In genomic region chr17:68013385-68013784, GRCh38 we compare ENCODE assay signal across 26 cellular contexts.
"Had no signal": no experiment of that assay in that cellular context is flagged by ENCODE, and none has a peak within 500 bp of the region (broad histone marks: within the 10 kb centered on the region; RNA-seq: fewer than 3 reads in every experiment).

No MANE protein-coding gene starts in this region.

- DNase-seq: activated CD4-positive, alpha-beta memory T cell treated with anti-CD3 and anti-CD28 coated beads for 36 hours; activated CD4-positive, alpha-beta T cell treated with anti-CD3 and anti-CD28 coated beads for 36 hours; activated CD4-positive, alpha-beta T cell treated with anti-CD3 and anti-CD28 coated beads, Interleukin-2, amount 10 ng/mL, durations not matched to agents 24 days and 14 days; activated CD4-positive, CD25-positive, alpha-beta regulatory T cell; activated CD4-positive, CD25-positive, alpha-beta regulatory T cell treated with anti-CD3 and anti-CD28 coated beads, Interleukin-2, amount 50 U/mL, for 72 hours; activated CD8-positive, alpha-beta memory T cell treated with anti-CD3 and anti-CD28 coated beads, Interleukin-2, amount 10 ng/mL, durations not matched to agents 7 days and 5 days; activated CD8-positive, alpha-beta memory T cell treated with anti-CD3 and anti-CD28 coated beads, Interleukin-2, amount 50 U/mL, for 4 hours; activated CD8-positive, alpha-beta T cell treated with anti-CD3 and anti-CD28 coated beads, Interleukin-2, amount 10 ng/mL, durations not matched to agents 7 days and 5 days; activated gamma-delta T cell; activated naive CD4-positive, alpha-beta T cell; activated naive CD4-positive, alpha-beta T cell treated with anti-CD3 and anti-CD28 coated beads, Interleukin-2, amount 10 ng/mL, durations not matched to agents 7 days and 5 days; activated naive CD8-positive, alpha-beta T cell treated with anti-CD3 and anti-CD28 coated beads, Interleukin-2, amount 10 ng/mL, durations not matched to agents 7 days and 5 days; activated T-cell treated with anti-CD3 and anti-CD28 coated beads, Interleukin-2, amount 50 U/mL, for 1 hour; activated T-cell treated with anti-CD3 and anti-CD28 coated beads, Interleukin-2, amount 50 U/mL, for 48 hours; central memory CD4-positive, alpha-beta T cell; cerebellar nuclear complex; colonic mucosa; effector CD8-positive, alpha-beta T cell; foreskin fibroblast; head of caudate nucleus; T-helper 17 cell; T1000 had no signal

- ATAC-seq: activated CD4-positive, alpha-beta T cell treated with anti-CD3 and anti-CD28 coated beads for 36 hours; activated CD8-positive, alpha-beta memory T cell treated with anti-CD3 and anti-CD28 coated beads, Interleukin-2, amount 10 ng/mL, durations not matched to agents 7 days and 5 days; activated CD8-positive, alpha-beta T cell treated with anti-CD3 and anti-CD28 coated beads, Interleukin-2, amount 10 ng/mL, durations not matched to agents 7 days and 5 days; activated naive CD4-positive, alpha-beta T cell treated with anti-CD3 and anti-CD28 coated beads, Interleukin-2, amount 50 U/mL, for 72 hours; T-helper 17 cell had no signal

- H3K4me1 Mint-ChIP-seq: brain had no signal

- H3K27ac Mint-ChIP-seq: activated CD4-positive, alpha-beta memory T cell treated with anti-CD3 and anti-CD28 coated beads for 36 hours; activated CD4-positive, alpha-beta T cell treated with anti-CD3 and anti-CD28 coated beads for 36 hours; activated CD4-positive, alpha-beta T cell treated with anti-CD3 and anti-CD28 coated beads, Interleukin-2, amount 10 ng/mL, durations not matched to agents 24 days and 14 days; activated CD8-positive, alpha-beta memory T cell treated with anti-CD3 and anti-CD28 coated beads, Interleukin-2, amount 10 ng/mL, durations not matched to agents 7 days and 5 days; activated CD8-positive, alpha-beta T cell treated with anti-CD3 and anti-CD28 coated beads, Interleukin-2, amount 10 ng/mL, durations not matched to agents 7 days and 5 days; activated naive CD4-positive, alpha-beta T cell treated with anti-CD3 and anti-CD28 coated beads, Interleukin-2, amount 10 ng/mL, durations not matched to agents 7 days and 5 days; activated naive CD4-positive, alpha-beta T cell treated with anti-CD3 and anti-CD28 coated beads, Interleukin-2, amount 50 U/mL, for 72 hours; activated naive CD8-positive, alpha-beta T cell treated with anti-CD3 and anti-CD28 coated beads, Interleukin-2, amount 10 ng/mL, durations not matched to agents 7 days and 5 days; activated T-helper 1 cell treated with anti-CD3 and anti-CD28 coated beads, Interleukin-12 subunit alpha, Interleukin-12 subunit beta, Interleukin-2, Interleukin-4 antibody, amounts not matched to agents 30 ng/mL and 10 ng/mL and 1 ng/mL, durations not matched to agents 14 hours and 24 hours and 36 hours; brain; T-helper 17 cell; T-helper 2 cell treated with Interferon-gamma antibody and Interleukin-4, amounts not matched to agents 5 μg/mL and 100 μg/mL, for 36 hours had no signal

- H3K4me3 Mint-ChIP-seq: activated CD4-positive, alpha-beta memory T cell treated with anti-CD3 and anti-CD28 coated beads for 36 hours; activated CD4-positive, alpha-beta T cell treated with anti-CD3 and anti-CD28 coated beads for 36 hours; activated CD4-positive, alpha-beta T cell treated with anti-CD3 and anti-CD28 coated beads, Interleukin-2, amount 10 ng/mL, durations not matched to agents 24 days and 14 days; activated CD8-positive, alpha-beta memory T cell treated with anti-CD3 and anti-CD28 coated beads, Interleukin-2, amount 10 ng/mL, durations not matched to agents 7 days and 5 days; activated CD8-positive, alpha-beta T cell treated with anti-CD3 and anti-CD28 coated beads, Interleukin-2, amount 10 ng/mL, durations not matched to agents 7 days and 5 days; activated naive CD4-positive, alpha-beta T cell treated with anti-CD3 and anti-CD28 coated beads, Interleukin-2, amount 10 ng/mL, durations not matched to agents 7 days and 5 days; activated naive CD8-positive, alpha-beta T cell treated with anti-CD3 and anti-CD28 coated beads, Interleukin-2, amount 10 ng/mL, durations not matched to agents 7 days and 5 days; activated T-helper 1 cell treated with anti-CD3 and anti-CD28 coated beads, Interleukin-12 subunit alpha, Interleukin-12 subunit beta, Interleukin-2, Interleukin-4 antibody, amounts not matched to agents 30 ng/mL and 10 ng/mL and 1 ng/mL, durations not matched to agents 14 hours and 24 hours and 36 hours; brain; T-helper 17 cell; T-helper 2 cell treated with Interferon-gamma antibody and Interleukin-4, amounts not matched to agents 5 μg/mL and 100 μg/mL, for 36 hours had no signal

- H3K27me3 Mint-ChIP-seq: activated CD4-positive, alpha-beta T cell treated with anti-CD3 and anti-CD28 coated beads for 36 hours; T-helper 17 cell had no signal

- H3K36me3 Mint-ChIP-seq: activated CD4-positive, alpha-beta memory T cell treated with anti-CD3 and anti-CD28 coated beads for 36 hours; activated CD8-positive, alpha-beta memory T cell treated with anti-CD3 and anti-CD28 coated beads, Interleukin-2, amount 10 ng/mL, durations not matched to agents 7 days and 5 days; activated naive CD4-positive, alpha-beta T cell treated with anti-CD3 and anti-CD28 coated beads, Interleukin-2, amount 10 ng/mL, durations not matched to agents 7 days and 5 days; activated naive CD4-positive, alpha-beta T cell treated with anti-CD3 and anti-CD28 coated beads, Interleukin-2, amount 50 U/mL, for 72 hours; activated naive CD8-positive, alpha-beta T cell treated with anti-CD3 and anti-CD28 coated beads, Interleukin-2, amount 10 ng/mL, durations not matched to agents 7 days and 5 days; brain had no signal

- H3K9me3 Mint-ChIP-seq: activated CD4-positive, alpha-beta memory T cell treated with anti-CD3 and anti-CD28 coated beads for 36 hours; activated CD4-positive, alpha-beta T cell treated with anti-CD3 and anti-CD28 coated beads, Interleukin-2, amount 10 ng/mL, durations not matched to agents 24 days and 14 days; activated naive CD4-positive, alpha-beta T cell treated with anti-CD3 and anti-CD28 coated beads, Interleukin-2, amount 10 ng/mL, durations not matched to agents 7 days and 5 days; activated naive CD4-positive, alpha-beta T cell treated with anti-CD3 and anti-CD28 coated beads, Interleukin-2, amount 50 U/mL, for 72 hours; activated naive CD8-positive, alpha-beta T cell treated with anti-CD3 and anti-CD28 coated beads, Interleukin-2, amount 10 ng/mL, durations not matched to agents 7 days and 5 days; activated T-helper 1 cell treated with anti-CD3 and anti-CD28 coated beads, Interleukin-12 subunit alpha, Interleukin-12 subunit beta, Interleukin-2, Interleukin-4 antibody, amounts not matched to agents 30 ng/mL and 10 ng/mL and 1 ng/mL, durations not matched to agents 14 hours and 24 hours and 36 hours; brain; T-helper 2 cell treated with Interferon-gamma antibody and Interleukin-4, amounts not matched to agents 5 μg/mL and 100 μg/mL, for 36 hours had no signal
